Comparison of ENCODE assay signal across 1 cellular context in the genomic region with DNA sequence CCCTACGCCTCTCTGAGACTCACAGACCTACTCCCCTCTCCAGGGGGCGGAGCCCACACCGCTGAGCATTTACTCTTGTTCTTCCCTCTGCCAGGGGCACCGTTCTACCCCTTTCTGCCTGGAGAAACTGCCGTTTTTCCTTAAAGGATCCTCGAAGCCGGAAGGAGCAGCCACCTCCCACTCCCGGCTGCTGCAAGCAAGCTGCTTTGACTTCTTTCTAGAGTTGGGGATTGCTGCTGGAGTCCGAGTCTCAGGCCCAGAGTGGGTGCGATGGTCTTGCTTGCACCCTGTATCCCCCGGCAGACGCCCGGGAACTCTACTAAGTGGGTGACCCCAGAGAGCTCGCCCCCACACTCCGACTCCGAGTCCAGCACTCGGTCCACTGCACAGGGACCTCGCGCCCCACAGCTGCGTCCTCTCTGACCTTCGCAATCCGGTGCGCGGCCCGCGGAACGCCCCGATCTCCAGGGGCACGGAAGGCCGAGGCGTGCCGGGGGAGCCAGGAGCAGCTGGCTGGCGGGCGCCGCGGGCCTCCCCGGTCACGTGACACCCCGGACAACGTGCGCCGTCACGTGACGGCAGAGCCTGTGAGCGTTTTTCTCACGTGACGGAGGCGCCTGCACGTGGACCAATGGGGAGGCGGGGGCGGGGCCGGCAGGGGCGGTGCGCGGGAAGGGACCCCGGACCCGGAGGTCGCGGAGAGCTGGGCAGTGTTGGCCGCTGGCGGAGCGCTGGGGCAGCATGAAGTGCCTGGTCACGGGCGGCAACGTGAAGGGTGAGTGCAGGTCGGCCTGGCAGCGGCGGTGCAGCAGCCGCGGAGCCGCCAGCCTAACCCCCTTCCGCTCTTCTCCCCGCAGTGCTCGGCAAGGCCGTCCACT.
TF ChIP-seq lines count a peak whose summit lies in the region.

A gene (plus strand): TSS at position 683 of the 878 bp plus-strand sequence. CDS start 59 bp downstream, at position 742.

TF ChIP-seq in A549, 52 proteins besides CTCF, POLR2A, EP300 and RAD21 (continued from another document):
- TF ChIP-seq, protein P1, sequence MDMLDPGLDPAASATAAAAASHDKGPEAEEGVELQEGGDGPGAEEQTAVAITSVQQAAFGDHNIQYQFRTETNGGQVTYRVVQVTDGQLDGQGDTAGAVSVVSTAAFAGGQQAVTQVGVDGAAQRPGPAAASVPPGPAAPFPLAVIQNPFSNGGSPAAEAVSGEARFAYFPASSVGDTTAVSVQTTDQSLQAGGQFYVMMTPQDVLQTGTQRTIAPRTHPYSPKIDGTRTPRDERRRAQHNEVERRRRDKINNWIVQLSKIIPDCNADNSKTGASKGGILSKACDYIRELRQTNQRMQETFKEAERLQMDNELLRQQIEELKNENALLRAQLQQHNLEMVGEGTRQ (IDR thresholded peaks at IDR 0.05): peak; percentile 100
- TF ChIP-seq ZNF302 (CRISPR knock-in tag; IDR thresholded peaks at IDR 0.05) (no peak), HOXB13 (CRISPR knock-in tag; IDR thresholded peaks at IDR 0.05; ENCODE audit: low read depth) (peak; percentile 89), NPAS2 (CRISPR knock-in tag; IDR thresholded peaks at IDR 0.05; ENCODE audit: borderline replicate concordance) (peak; percentile 97), SREBF2 (IDR thresholded peaks at IDR 0.05) (no peak), EHF (CRISPR knock-in tag; IDR thresholded peaks at IDR 0.05) (0 out of 2 replicates have a peak, but pooled peaks have one; percentile 43), JUN (IDR thresholded peaks at IDR 0.05) (peak; percentile 63 to 89), BHLHE40 (IDR thresholded peaks at IDR 0.05; ENCODE audit: low read depth, low read length) (peak; percentile 95), ZC3H11A (IDR thresholded peaks at IDR 0.05) (no peak), PHF8 (IDR thresholded peaks at IDR 0.05; ENCODE audit: borderline replicate concordance, low read depth) (peak; percentile 81)
TF ChIP-seq in A549: peak in this region for 20.
